1 cellular context compared by ENCODE assay signal in the genomic region with DNA sequence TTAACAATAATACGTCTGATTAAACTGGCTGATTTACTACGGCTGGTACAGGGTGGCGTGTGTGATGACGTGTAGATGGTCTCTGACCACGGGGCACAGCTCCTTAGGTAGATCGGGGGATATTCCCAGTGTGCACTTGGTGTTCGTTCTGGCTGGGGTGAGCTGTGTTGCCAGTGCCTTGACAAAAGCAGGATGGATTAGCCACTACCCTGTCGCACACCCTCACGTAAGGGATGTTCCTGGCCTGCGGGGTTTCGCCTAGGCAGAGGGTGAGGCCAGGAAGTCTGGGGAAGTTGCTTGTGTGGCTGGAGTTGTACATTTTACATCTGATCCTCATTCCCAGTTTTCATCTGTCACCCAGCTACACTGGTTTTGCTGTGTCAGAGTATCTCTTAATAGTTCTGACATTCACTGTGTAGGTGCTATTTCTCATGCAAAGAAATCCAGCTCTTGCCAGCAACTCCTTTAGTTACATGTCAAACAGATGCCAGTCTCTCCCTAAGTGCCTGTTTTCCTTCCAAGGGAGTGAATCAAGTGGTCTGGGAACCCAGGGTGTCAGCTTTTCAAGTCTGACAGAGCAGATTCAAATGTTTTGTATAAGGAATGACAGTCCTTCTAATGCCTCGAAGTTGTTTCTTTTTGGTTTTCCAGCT.
TF ChIP-seq lines count a peak whose summit lies in the region.

No MANE protein-coding gene starts in this region.

TF ChIP-seq in HepG2, 621 proteins besides CTCF, POLR2A, EP300 and RAD21 (continued from another document):
- TF ChIP-seq, protein P1, sequence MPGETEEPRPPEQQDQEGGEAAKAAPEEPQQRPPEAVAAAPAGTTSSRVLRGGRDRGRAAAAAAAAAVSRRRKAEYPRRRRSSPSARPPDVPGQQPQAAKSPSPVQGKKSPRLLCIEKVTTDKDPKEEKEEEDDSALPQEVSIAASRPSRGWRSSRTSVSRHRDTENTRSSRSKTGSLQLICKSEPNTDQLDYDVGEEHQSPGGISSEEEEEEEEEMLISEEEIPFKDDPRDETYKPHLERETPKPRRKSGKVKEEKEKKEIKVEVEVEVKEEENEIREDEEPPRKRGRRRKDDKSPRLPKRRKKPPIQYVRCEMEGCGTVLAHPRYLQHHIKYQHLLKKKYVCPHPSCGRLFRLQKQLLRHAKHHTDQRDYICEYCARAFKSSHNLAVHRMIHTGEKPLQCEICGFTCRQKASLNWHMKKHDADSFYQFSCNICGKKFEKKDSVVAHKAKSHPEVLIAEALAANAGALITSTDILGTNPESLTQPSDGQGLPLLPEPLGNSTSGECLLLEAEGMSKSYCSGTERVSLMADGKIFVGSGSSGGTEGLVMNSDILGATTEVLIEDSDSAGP (CRISPR knock-in tag; IDR thresholded peaks at IDR 0.05; ENCODE audit: borderline replicate concordance): peak; percentile 35; the same call in 1 of the 2 replicates
- TF ChIP-seq ZNF687 (CRISPR knock-in tag; IDR thresholded peaks at IDR 0.05) (peak; percentile 47; the same call in 1 of the 2 replicates), FLYWCH1 (CRISPR knock-in tag; IDR thresholded peaks at IDR 0.05) (no peak)
